Comparison of ENCODE assay signal across 23 cellular contexts in the genomic region with DNA sequence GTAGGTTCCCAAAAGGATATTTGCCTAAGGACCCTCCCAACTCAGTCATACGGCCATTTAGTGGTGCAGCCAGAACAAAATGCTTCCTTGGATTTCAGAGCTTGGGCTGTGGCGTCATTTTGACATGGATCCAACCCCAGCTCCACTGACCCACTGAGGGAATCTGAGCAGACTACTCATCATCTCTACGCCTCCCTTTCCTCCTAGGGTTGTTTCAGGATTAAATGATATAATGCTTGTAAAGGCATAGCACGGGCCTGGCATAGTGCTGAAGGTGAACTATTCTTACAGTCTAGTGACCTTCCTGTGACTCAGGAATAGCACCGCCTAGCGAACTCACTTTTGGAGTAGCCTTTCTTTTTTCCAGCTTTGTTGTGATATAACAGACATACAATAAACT.
DNase-seq lines count a peak whose midpoint lies in the region; ATAC-seq and TF ChIP-seq lines count a peak whose summit lies in the region.
"Had no signal": no experiment of that assay in that cellular context is flagged by ENCODE, and none has a peak within 500 bp of the region (broad histone marks: within the 10 kb centered on the region; RNA-seq: fewer than 3 reads in every experiment).

No MANE protein-coding gene starts in this region.

- WGBS in right cardiac atrium: 66% methylated on average over 6 of the region's 6 CpGs
- 78 to 83% methylated on average over 6 of the region's 6 CpGs for WGBS in aorta, 2 donors
- WGBS in endodermal cell (ENCODE audit: insufficient coverage in 1 of 2, insufficient read length in 1 of 2), 2 experiments: 92 to 94% methylated on average over 5 of the region's 6 CpGs

- H3K36me3 ChIP-seq in left ventricle myocardium inferior (no peaks in the 10 kb centered on the region), aorta (ENCODE audit: control insufficient read depth in 1 of 2, insufficient read depth in 2 of 2, low read length in 1 of 2) (no peaks in the 10 kb centered on the region), endodermal cell (ENCODE audit: control insufficient read depth, insufficient read depth, low read length) (no peaks in the 10 kb centered on the region)
- H3K36me3 ChIP-seq: heart right ventricle, neural progenitor cell had no signal

- no peak overlapping the region for H3K27ac Mint-ChIP-seq in endodermal cell
- H3K27ac Mint-ChIP-seq: activated CD4-positive, alpha-beta T cell treated with anti-CD3 and anti-CD28 coated beads, Interleukin-2, amount 10 ng/mL, durations not matched to agents 24 days and 14 days; activated naive CD8-positive, alpha-beta T cell treated with anti-CD3 and anti-CD28 coated beads, Interleukin-2, amount 10 ng/mL, durations not matched to agents 7 days and 5 days; activated T-helper 17 cell treated with anti-CD3 and anti-CD28 coated beads, Interleukin-2, amount 50 U/mL, for 72 hours; neural progenitor cell had no signal

- H3K27me3 Mint-ChIP-seq in endodermal cell (ENCODE audit: insufficient read depth): no peaks in the 10 kb centered on the region

- DNase-seq in Right ventricle myocardium superior (no peak), left ventricle myocardium inferior (no peak), coronary artery (ENCODE audit: low spot score) (peak; percentile 68), right cardiac atrium (peak in 2 of 3 donors; percentile 26 to 56), aorta (no peak), endodermal cell (no peak)
- no peak for DNase-seq in stimulated activated CD4-positive, alpha-beta T cell treated with anti-CD3 and anti-CD28 coated beads, Interleukin-1b, Interleukin-23, amount 100 ng/mL, for 48 hours
- DNase-seq: 8988T; activated CD4-positive, alpha-beta T cell treated with anti-CD3 and anti-CD28 coated beads, Interleukin-2, amount 10 ng/mL, durations not matched to agents 24 days and 14 days; activated naive CD8-positive, alpha-beta T cell treated with anti-CD3 and anti-CD28 coated beads, Interleukin-2, amount 10 ng/mL, durations not matched to agents 7 days and 5 days; central memory CD4-positive, alpha-beta T cell; effector CD8-positive, alpha-beta T cell; heart right ventricle; NCI-H1436; NCI-H2171; NCI-H526 treated with DMSO at 0.1 percent for 48 hours; SHP77 treated with DMSO at 0.1 percent for 48 hours had no signal

- intact Hi-C loops in Right ventricle myocardium superior (cut with DNase I) (no loop called here), left ventricle myocardium inferior (cut with micrococcal nuclease) (no loop called here), right cardiac atrium (cut with DNase I) (no loop called here), aorta (cut with DNase I) (no loop called here)

- TF ChIP-seq CTCF in left ventricle myocardium inferior (IDR thresholded peaks at IDR 0.05; ENCODE audit: borderline replicate concordance): no peak
- TF ChIP-seq CTCF in coronary artery (IDR thresholded peaks at IDR 0.05): no peak
- no peak for TF ChIP-seq CTCF in endodermal cell (conservative IDR thresholded peaks at IDR 0.05)

- H3K4me1 ChIP-seq in left ventricle myocardium inferior (peaks cover 23% of the 10 kb centered on the region), right cardiac atrium (ENCODE audit: control insufficient read depth, insufficient read depth, low read length) (no peaks in the 10 kb centered on the region), aorta (ENCODE audit: control insufficient read depth in 1 of 2, insufficient read depth in 2 of 2, low read length in 2 of 2) (no peaks in the 10 kb centered on the region), endodermal cell (ENCODE audit: control insufficient read depth, insufficient read depth, low read length) (no peaks in the 10 kb centered on the region)
- H3K4me1 ChIP-seq: neural progenitor cell had no signal

- H3K36me3 Mint-ChIP-seq in endodermal cell (ENCODE audit: low read depth): no peaks in the 10 kb centered on the region
- H3K36me3 Mint-ChIP-seq: activated naive CD8-positive, alpha-beta T cell treated with anti-CD3 and anti-CD28 coated beads, Interleukin-2, amount 10 ng/mL, durations not matched to agents 7 days and 5 days; neural progenitor cell had no signal

- H3K4me3 ChIP-seq in left ventricle myocardium inferior (no peak overlapping the region), coronary artery (no peak overlapping the region), right cardiac atrium (ENCODE audit: low read length) (no peak overlapping the region), aorta (ENCODE audit: low read length in 2 of 2) (no peak overlapping the region), endodermal cell (ENCODE audit: low read length) (no peak overlapping the region)
- H3K4me3 ChIP-seq: heart right ventricle, neural progenitor cell had no signal

- H3K9ac ChIP-seq in endodermal cell (ENCODE audit: extremely low read depth, low read length, poor library complexity, severe bottlenecking): no peak overlapping the region
- H3K9ac ChIP-seq: neural progenitor cell had no signal

- no peaks in the 10 kb centered on the region for H3K4me1 Mint-ChIP-seq in endodermal cell
- H3K4me1 Mint-ChIP-seq: activated CD4-positive, alpha-beta T cell treated with anti-CD3 and anti-CD28 coated beads, Interleukin-2, amount 10 ng/mL, durations not matched to agents 24 days and 14 days had no signal

- ATAC-seq in Right ventricle myocardium superior (ENCODE audit: poor library complexity): peak; percentile 13
- ATAC-seq in right cardiac atrium: peak in 1 of 2 donors; percentile 32
- peak; percentile 60 for ATAC-seq in aorta (ENCODE audit: low FRiP score)
- no peak for ATAC-seq in HG03159 (IDR thresholded peaks at IDR 0.05; ENCODE audit: unreplicated experiment)
- ATAC-seq: activated T-helper 17 cell treated with anti-CD3 and anti-CD28 coated beads, Interleukin-2, amount 50 U/mL, for 72 hours; esophagus mucosa had no signal

- H3K27me3 ChIP-seq in left ventricle myocardium inferior (ENCODE audit: low read depth) (peaks cover 15% of the 10 kb centered on the region), right cardiac atrium (ENCODE audit: control insufficient read depth, insufficient read depth) (no peaks in the 10 kb centered on the region), aorta (ENCODE audit: control insufficient read depth in 1 of 2, insufficient read depth in 2 of 2, low read length in 1 of 2) (no peaks in the 10 kb centered on the region), endodermal cell (ENCODE audit: control insufficient read depth, insufficient read depth, low read length, poor library complexity, severe bottlenecking) (no peaks in the 10 kb centered on the region)
- H3K27me3 ChIP-seq: neural progenitor cell had no signal

- no peaks in the 10 kb centered on the region for H3K9me3 Mint-ChIP-seq in endodermal cell
- H3K9me3 Mint-ChIP-seq: activated CD4-positive, alpha-beta T cell treated with anti-CD3 and anti-CD28 coated beads, Interleukin-2, amount 10 ng/mL, durations not matched to agents 24 days and 14 days; activated naive CD8-positive, alpha-beta T cell treated with anti-CD3 and anti-CD28 coated beads, Interleukin-2, amount 10 ng/mL, durations not matched to agents 7 days and 5 days; activated T-helper 17 cell treated with anti-CD3 and anti-CD28 coated beads, Interleukin-2, amount 50 U/mL, for 72 hours; IgD-negative memory B cell; neural progenitor cell had no signal

- H3K27ac ChIP-seq in left ventricle myocardium inferior (replicated peaks): no peak overlapping the region
- peak overlapping the region in 1 of 2 donors; percentile 2 for H3K27ac ChIP-seq in coronary artery
- H3K27ac ChIP-seq in right cardiac atrium (ENCODE audit: low read length): no peak overlapping the region
- no peak overlapping the region for H3K27ac ChIP-seq in aorta (ENCODE audit: low read depth in 1 of 2, low read length in 2 of 2)
- H3K27ac ChIP-seq in endodermal cell (ENCODE audit: low read depth, low read length): no peak overlapping the region
- H3K27ac ChIP-seq: HL-60, neural progenitor cell had no signal

- H3K4me3 Mint-ChIP-seq in endodermal cell: no peak overlapping the region
- H3K4me3 Mint-ChIP-seq: activated CD4-positive, alpha-beta T cell treated with anti-CD3 and anti-CD28 coated beads, Interleukin-2, amount 10 ng/mL, durations not matched to agents 24 days and 14 days; activated naive CD8-positive, alpha-beta T cell treated with anti-CD3 and anti-CD28 coated beads, Interleukin-2, amount 10 ng/mL, durations not matched to agents 7 days and 5 days; activated T-helper 17 cell treated with anti-CD3 and anti-CD28 coated beads, Interleukin-2, amount 50 U/mL, for 72 hours; neural progenitor cell had no signal

- no peaks in the 10 kb centered on the region for H3K9me3 ChIP-seq in left ventricle myocardium inferior (replicated peaks)
- no peaks in the 10 kb centered on the region for H3K9me3 ChIP-seq in right cardiac atrium (ENCODE audit: control insufficient read depth, low read length)
- H3K9me3 ChIP-seq in aorta (ENCODE audit: control insufficient read depth, low read length): no peaks in the 10 kb centered on the region
- H3K9me3 ChIP-seq in endodermal cell (ENCODE audit: control insufficient read depth, low read length): no peaks in the 10 kb centered on the region
- H3K9me3 ChIP-seq: heart right ventricle had no signal

Comparison
In these comparisons a context has a peak if more than half of its experiments do, and no peak if none do; other contexts are left out.
1. DNase-seq: peak in coronary artery (single experiment) and right cardiac atrium (2 of 3); none in Right ventricle myocardium superior (single experiment), left ventricle myocardium inferior (single experiment), aorta (0 of 2), stimulated activated CD4-positive, alpha-beta T cell treated with anti-CD3 and anti-CD28 coated beads, Interleukin-1b, Interleukin-23, amount 100 ng/mL, for 48 hours (single experiment) and endodermal cell (single experiment).